ENCODE assay signal across 1 cellular context in genomic region chr6:10722820-10723651, GRCh38.
TF ChIP-seq lines count a peak whose summit lies in the region.

Gene TMEM14C, plus strand, starts transcription at chr6:10723070. Its CDS starts 1,544 bp downstream, at chr6:10724614.

TF ChIP-seq in Ishikawa, 13 proteins besides CTCF, POLR2A, EP300 and RAD21 (continued from another document):
- no peak; the same call in none of the 2 replicates for TF ChIP-seq MAX (IDR thresholded peaks at IDR 0.05)
- TF ChIP-seq EGR1 (IDR thresholded peaks at IDR 0.05): no peak
- peak; percentile 64; the same call in 1 of the 2 replicates for TF ChIP-seq TCF12 (IDR thresholded peaks at IDR 0.05; ENCODE audit: low read depth)
